1 cellular context compared by ENCODE assay signal in genomic region chr14:81471062-81471461, GRCh38.
TF ChIP-seq lines count a peak whose summit lies in the region.

No MANE protein-coding gene starts in this region.

TF ChIP-seq in SK-N-SH, 30 proteins besides CTCF, POLR2A, EP300 and RAD21 (continued from another document):
- no peak for TF ChIP-seq REST (IDR thresholded peaks at IDR 0.05; ENCODE audit: low read depth, low read length)
- TF ChIP-seq GATA2 (CRISPR knock-in tag; IDR thresholded peaks at IDR 0.05), result no peak
